In the genomic region with DNA sequence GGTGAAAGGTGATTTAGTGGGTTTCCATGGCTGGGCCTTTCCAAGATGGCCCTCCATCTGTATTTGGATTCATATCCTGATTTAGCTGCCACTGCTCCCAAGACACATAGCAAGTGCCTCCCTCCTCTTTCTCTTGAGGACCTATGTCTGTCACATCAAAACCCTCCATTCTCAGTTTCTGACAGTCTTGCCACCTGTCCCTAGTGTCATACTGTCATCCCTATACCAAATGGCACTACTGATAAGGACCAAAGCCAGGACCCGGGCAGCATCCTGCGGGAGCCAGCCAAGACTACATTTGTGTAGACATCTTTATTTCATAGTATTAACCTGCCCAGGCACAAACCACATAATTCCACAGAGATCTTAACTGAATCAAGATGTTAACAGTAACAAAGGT, we compare ENCODE assay signal across 10 cellular contexts. TPM values are rescaled to one million over a fixed set of nuclear protein-coding genes. Genes with fewer than 3 reads are reported as not detected.
"Had no signal": no experiment of that assay in that cellular context is flagged by ENCODE, and none has a peak within 500 bp of the region (broad histone marks: within the 10 kb centered on the region; RNA-seq: fewer than 3 reads in every experiment).

No MANE protein-coding gene starts in this region.

- DNase-seq: GM23248, GOT3, HFFc6, IMR-90 had no signal

- H3K27ac ChIP-seq: GM23248 had no signal

- H3K4me3 ChIP-seq: GM23248, HAP-1, K562 had no signal

- FAIRE-seq: HTR-8/SVneo, K562 had no signal

- H3K36me3 ChIP-seq: HAP-1 had no signal

- H3K9ac ChIP-seq: GM23248 had no signal

- H3K9me3 ChIP-seq: HAP-1 had no signal

- H2AFZ ChIP-seq: GM23248 had no signal

- H3K4me1 ChIP-seq: HAP-1 had no signal

RNA-seq across cellular contexts. Expression of gene PNLIPRP2, which starts 34.8 kb away (rescaled TPM):
- total RNA-seq: GM23248, H4, H7, HFFc6, HT-29, IMR-90 had no signal
- polyA plus RNA-seq: GM23248, IMR-90, K562 had no signal
